1 cellular context compared by ENCODE assay signal in genomic region chr21:41961753-41962152, GRCh38.
TF ChIP-seq lines count a peak whose summit lies in the region.

No MANE protein-coding gene starts in this region.

TF ChIP-seq in IMR-90, 13 proteins besides CTCF, POLR2A, EP300 and RAD21:
- TF ChIP-seq FOS (IDR thresholded peaks at IDR 0.05; ENCODE audit: low read depth, low read length) (no peak), MAFK (IDR thresholded peaks at IDR 0.05; ENCODE audit: low read depth, low read length) (no peak), BHLHE40 (IDR thresholded peaks at IDR 0.05; ENCODE audit: low read depth, low read length) (no peak), CHD1 (IDR thresholded peaks at IDR 0.05; ENCODE audit: low read depth, low read length) (no peak), NFE2L2 (IDR thresholded peaks at IDR 0.05; ENCODE audit: low read depth, low read length) (no peak), SMC3 (IDR thresholded peaks at IDR 0.05; ENCODE audit: low read depth, low read length) (no peak), MXI1 (IDR thresholded peaks at IDR 0.05; ENCODE audit: borderline replicate concordance, low read depth, low read length) (no peak), CEBPB (IDR thresholded peaks at IDR 0.05; ENCODE audit: low read depth, low read length) (no peak), MAZ (IDR thresholded peaks at IDR 0.05; ENCODE audit: borderline replicate concordance, low read depth, low read length) (no peak), RCOR1 (IDR thresholded peaks at IDR 0.05; ENCODE audit: insufficient replicate concordance, low read length) (no peak), ELK1 (IDR thresholded peaks at IDR 0.05; ENCODE audit: borderline replicate concordance, low read depth, low read length) (no peak)
